In genomic region chr2:341017-341542, GRCh38 we compare ENCODE assay signal across 21 cellular contexts. TPM values are rescaled to one million over a fixed set of nuclear protein-coding genes. Genes with fewer than 3 reads are reported as not detected.
"Had no signal": no experiment of that assay in that cellular context is flagged by ENCODE, and none has a peak within 500 bp of the region (broad histone marks: within the 10 kb centered on the region; RNA-seq: fewer than 3 reads in every experiment).

No MANE protein-coding gene starts in this region.

- H3K4me1 ChIP-seq: ascending aorta, spleen, testis, upper lobe of left lung had no signal

- H3K27ac Mint-ChIP-seq: activated naive CD4-positive, alpha-beta T cell treated with anti-CD3 and anti-CD28 coated beads, Interleukin-2, amount 50 U/mL, for 24 hours; activated T-cell treated with anti-CD3 and anti-CD28 coated beads, Interleukin-2, amount 50 U/mL, for 72 hours; mesothelial cell of epicardium; nephron; stimulated activated memory B cell treated with anti-CD40 and anti-IgM and Interleukin-4, amounts not matched to agents 10 μg/mL and 1 μg/mL and 100 μg/mL, for 72 hours had no signal

- H3K36me3 ChIP-seq: ascending aorta, spleen, upper lobe of left lung had no signal

- H3K4me3 ChIP-seq: ascending aorta, coronary artery, spleen, testis, upper lobe of left lung had no signal

- H3K4me3 Mint-ChIP-seq: activated naive CD4-positive, alpha-beta T cell treated with anti-CD3 and anti-CD28 coated beads, Interleukin-2, amount 50 U/mL, for 24 hours; activated T-cell treated with anti-CD3 and anti-CD28 coated beads, Interleukin-2, amount 50 U/mL, for 72 hours; central memory CD8-positive, alpha-beta T cell; mesothelial cell of epicardium; nephron; stimulated activated memory B cell treated with anti-CD40 and anti-IgM and Interleukin-4, amounts not matched to agents 10 μg/mL and 1 μg/mL and 100 μg/mL, for 72 hours had no signal

- H3K9me3 ChIP-seq: testis had no signal

- DNase-seq: activated CD4-positive, alpha-beta T cell treated with anti-CD3 and anti-CD28 coated beads, Interleukin-2, amount 50 U/mL, for 1 hour; activated CD8-positive, alpha-beta memory T cell treated with anti-CD3 and anti-CD28 coated beads, Interleukin-2, amount 50 U/mL, for 48 hours; activated gamma-delta T cell; activated T-cell treated with anti-CD3 and anti-CD28 coated beads, Interleukin-2, amount 50 U/mL, for 72 hours; head of caudate nucleus; occipital lobe; retina; spleen; stimulated activated CD4-positive, alpha-beta T cell treated with anti-CD3 and anti-CD28 coated beads, Interleukin-4, amount 100 ng/mL, for 4 hours; testis had no signal

- H3K27ac ChIP-seq: ascending aorta, coronary artery, spleen, testis, upper lobe of left lung had no signal

- ATAC-seq: activated CD4-positive, CD25-positive, alpha-beta regulatory T cell treated with anti-CD3 and anti-CD28 coated beads, Interleukin-2, amount 50 U/mL, for 24 hours; activated T-cell treated with anti-CD3 and anti-CD28 coated beads, Interleukin-2, amount 50 U/mL, for 72 hours; left lobe of liver; stimulated activated memory B cell treated with anti-CD40 and anti-IgM and Interleukin-4, amounts not matched to agents 10 μg/mL and 1 μg/mL and 100 μg/mL, for 72 hours had no signal

- H3K4me1 Mint-ChIP-seq: activated naive CD4-positive, alpha-beta T cell treated with anti-CD3 and anti-CD28 coated beads, Interleukin-2, amount 50 U/mL, for 24 hours; nephron had no signal

RNA-seq across cellular contexts. Expression of gene ALKAL2, which starts 53.2 kb away (rescaled TPM):
- total RNA-seq: lung microvascular endothelial cell had no signal
